In genomic region chr4:124890522-124890921, GRCh38 we compare ENCODE assay signal across 19 cellular contexts.
DNase-seq lines count a peak whose midpoint lies in the region; ATAC-seq, FAIRE-seq and TF ChIP-seq lines count a peak whose summit lies in the region.
"Had no signal": no experiment of that assay in that cellular context is flagged by ENCODE, and none has a peak within 500 bp of the region (broad histone marks: within the 10 kb centered on the region; RNA-seq: fewer than 3 reads in every experiment).

No MANE protein-coding gene starts in this region.

- POLR2A ChIA-PET in activated CD4-positive, alpha-beta memory T cell treated with anti-CD3 and anti-CD28 coated beads for 36 hours (lab: Charles Lee) = no interaction called here

- no peak for FAIRE-seq in bronchial epithelial cell (lab: Jason Lieb, UNC)
- FAIRE-seq: K562, RCC 7860 had no signal

- no peak overlapping the region for H3K4me3 Mint-ChIP-seq in HFFc6
- no peak overlapping the region for H3K4me3 Mint-ChIP-seq in activated CD4-positive, alpha-beta memory T cell treated with anti-CD3 and anti-CD28 coated beads for 36 hours
- H3K4me3 Mint-ChIP-seq: B cell; CD4-positive, alpha-beta T cell had no signal

- no peak overlapping the region for H3K27ac Mint-ChIP-seq in HFFc6
- no peak overlapping the region for H3K27ac Mint-ChIP-seq in activated CD4-positive, alpha-beta memory T cell treated with anti-CD3 and anti-CD28 coated beads for 36 hours
- H3K27ac Mint-ChIP-seq: B cell; CD4-positive, alpha-beta T cell had no signal

- H3K4me3 ChIP-seq in bronchial epithelial cell (ENCODE audit: low read depth, low read length) (no peak overlapping the region), fibroblast of pulmonary artery (replicated peaks; ENCODE audit: low read depth, low read length) (no peak overlapping the region)
- H3K4me3 ChIP-seq: K562 had no signal

- no peaks in the 10 kb centered on the region for H3K36me3 Mint-ChIP-seq in HFFc6 (ENCODE audit: low read depth)
- H3K36me3 Mint-ChIP-seq in activated CD4-positive, alpha-beta memory T cell treated with anti-CD3 and anti-CD28 coated beads for 36 hours = no peaks in the 10 kb centered on the region

- peaks cover 9% of the 10 kb centered on the region; the same call in 1 of the 2 replicates for H3K4me1 Mint-ChIP-seq in HFFc6 (ENCODE audit: low read depth)
- no peaks in the 10 kb centered on the region for H3K4me1 Mint-ChIP-seq in activated CD4-positive, alpha-beta memory T cell treated with anti-CD3 and anti-CD28 coated beads for 36 hours (ENCODE audit: low read depth)
- H3K4me1 Mint-ChIP-seq: B cell had no signal

- CTCF ChIA-PET in activated CD4-positive, alpha-beta memory T cell treated with anti-CD3 and anti-CD28 coated beads for 36 hours (lab: Charles Lee) = no interaction called here

- no peaks in the 10 kb centered on the region for H3K9me3 Mint-ChIP-seq in HFFc6
- H3K9me3 Mint-ChIP-seq in activated CD4-positive, alpha-beta memory T cell treated with anti-CD3 and anti-CD28 coated beads for 36 hours = peaks cover 2% of the 10 kb centered on the region

- no peak for TF ChIP-seq CTCF in AG09319 (IDR thresholded peaks at IDR 0.05; ENCODE audit: low read depth, low read length)
- TF ChIP-seq CTCF in bronchial epithelial cell (IDR thresholded peaks at IDR 0.05; ENCODE audit: insufficient read depth, low read length, severe bottlenecking) = no peak
- TF ChIP-seq CTCF in fibroblast of pulmonary artery (IDR thresholded peaks at IDR 0.05; ENCODE audit: low read length, missing control alignments) = no peak
- no peak for TF ChIP-seq CTCF in HFFc6 (IDR thresholded peaks at IDR 0.05)

- ATAC-seq in GM19351 (IDR thresholded peaks at IDR 0.05; ENCODE audit: unreplicated experiment) (no peak), GM21381 (IDR thresholded peaks at IDR 0.05; ENCODE audit: unreplicated experiment) (no peak)
- ATAC-seq: K562 had no signal

- H3K27me3 ChIP-seq in bronchial epithelial cell (ENCODE audit: control insufficient read depth, insufficient read depth, low read length) = no peaks in the 10 kb centered on the region

- H3K36me3 ChIP-seq in bronchial epithelial cell (ENCODE audit: control insufficient read depth, insufficient read depth, low read length) = no peaks in the 10 kb centered on the region

- DNase-seq in AG09319 (ENCODE audit: extremely low read depth, low read depth) (peak; percentile 37), HCEC 1CT (peak; percentile 80), bronchial epithelial cell (ENCODE audit: low read depth) (peak; percentile 93), fibroblast of pulmonary artery (ENCODE audit: low read depth) (peak; percentile 43), HFFc6 (no peak)
- no peak for DNase-seq in activated CD4-positive, alpha-beta memory T cell treated with anti-CD3 and anti-CD28 coated beads for 36 hours
- DNase-seq: CD4-positive, alpha-beta T cell; DMS79; GF-D8; NCI-H1092 treated with DMSO at 0.1 percent for 48 hours; NCI-H2029; NCI-H2171 treated with DMSO at 0.1 percent for 48 hours; NCI-H510A; SHP77 treated with DMSO at 0.1 percent for 48 hours had no signal

- intact Hi-C loops in activated CD4-positive, alpha-beta memory T cell treated with anti-CD3 and anti-CD28 coated beads for 36 hours (cut with micrococcal nuclease) = no loop called here

- no peaks in the 10 kb centered on the region for H3K27me3 Mint-ChIP-seq in HFFc6 (ENCODE audit: insufficient read depth)
- no peaks in the 10 kb centered on the region for H3K27me3 Mint-ChIP-seq in activated CD4-positive, alpha-beta memory T cell treated with anti-CD3 and anti-CD28 coated beads for 36 hours
- H3K27me3 Mint-ChIP-seq: B cell; CD4-positive, alpha-beta T cell had no signal

Comparison
In these comparisons a context has a peak if more than half of its experiments do, and no peak if none do; other contexts are left out.
1. DNase-seq: peak in AG09319 (single experiment), HCEC 1CT (single experiment), bronchial epithelial cell (single experiment) and fibroblast of pulmonary artery (single experiment); none in HFFc6 (single experiment) and activated CD4-positive, alpha-beta memory T cell treated with anti-CD3 and anti-CD28 coated beads for 36 hours (single experiment).